18 cellular contexts compared by ENCODE assay signal in the genomic region with DNA sequence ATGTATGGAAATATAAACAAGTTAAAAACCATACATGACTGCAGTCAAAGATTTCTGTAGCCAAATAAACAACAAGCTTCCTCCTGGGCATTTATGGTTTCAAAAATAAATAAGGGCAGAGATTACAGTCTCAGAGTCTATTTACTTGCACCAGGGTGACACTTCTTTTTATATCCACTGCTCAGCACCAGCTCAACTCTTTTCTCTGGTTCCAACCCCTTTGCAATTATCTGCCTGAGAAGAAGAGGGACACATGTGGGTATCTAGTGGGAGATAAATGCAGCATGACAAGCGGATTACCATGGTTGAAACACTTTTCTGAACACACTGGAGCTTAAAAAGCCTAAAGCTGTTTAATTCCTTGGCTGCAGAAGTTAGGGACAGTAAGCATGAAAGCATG.
DNase-seq lines count a peak whose midpoint lies in the region; ATAC-seq and TF ChIP-seq lines count a peak whose summit lies in the region.
"Had no signal": no experiment of that assay in that cellular context is flagged by ENCODE, and none has a peak within 500 bp of the region (broad histone marks: within the 10 kb centered on the region; RNA-seq: fewer than 3 reads in every experiment).

No MANE protein-coding gene starts in this region.

- no peak overlapping the region for H3K4me3 Mint-ChIP-seq in effector memory CD8-positive, alpha-beta T cell
- H3K4me3 Mint-ChIP-seq: CD4-positive, CD25-positive, alpha-beta regulatory T cell had no signal

- H3K4me2 ChIP-seq in OCI-LY7 (ENCODE audit: low read length) = no peak overlapping the region

- no peaks in the 10 kb centered on the region for H3K36me3 Mint-ChIP-seq in effector memory CD8-positive, alpha-beta T cell (ENCODE audit: insufficient read depth)
- H3K36me3 Mint-ChIP-seq: CD4-positive, CD25-positive, alpha-beta regulatory T cell had no signal

- POLR2A ChIA-PET in OCI-LY7 (lab: Charles Lee) = no interaction called here

- H3K27me3 Mint-ChIP-seq in effector memory CD8-positive, alpha-beta T cell = no peaks in the 10 kb centered on the region
- H3K27me3 Mint-ChIP-seq: CD4-positive, CD25-positive, alpha-beta regulatory T cell had no signal

- BruUV-seq in OCI-LY7 (replicated peaks; lab: Mats Ljungman, UMichigan) = no TSS peak

- CTCF ChIA-PET in OCI-LY7 (lab: Charles Lee; ENCODE audit: unreplicated experiment) = no interaction called here

- ATAC-seq in left cardiac atrium (peak; percentile 64 to 82), aorta (ENCODE audit: low FRiP score) (no peak)
- no peak for ATAC-seq in effector memory CD8-positive, alpha-beta T cell (replicated peaks)
- ATAC-seq: K562 had no signal

- H3K4me1 Mint-ChIP-seq in effector memory CD8-positive, alpha-beta T cell (ENCODE audit: low read depth in 2 of 2) = no peaks in the 10 kb centered on the region
- H3K4me1 Mint-ChIP-seq: CD4-positive, CD25-positive, alpha-beta regulatory T cell had no signal

- H3K9me3 ChIP-seq in aorta (ENCODE audit: control insufficient read depth, low read length) (no peaks in the 10 kb centered on the region), OCI-LY7 (ENCODE audit: low read length) (no peaks in the 10 kb centered on the region)

- peaks cover 1 to 14% of the 10 kb centered on the region in 2 donors for H3K9me3 Mint-ChIP-seq in effector memory CD8-positive, alpha-beta T cell

- intact Hi-C loops in left cardiac atrium (cut with DNase I) (no loop called here), aorta (cut with DNase I) (no loop called here), OCI-LY7 (cut with micrococcal nuclease; ENCODE audit: unreplicated experiment) (no loop called here)

- no peak overlapping the region for H3K27ac Mint-ChIP-seq in effector memory CD8-positive, alpha-beta T cell
- H3K27ac Mint-ChIP-seq: CD4-positive, CD25-positive, alpha-beta regulatory T cell had no signal

- no peaks in the 10 kb centered on the region for H4K20me1 ChIP-seq in OCI-LY7 (ENCODE audit: insufficient read depth, low read length)

- H3K27me3 ChIP-seq in aorta (ENCODE audit: control insufficient read depth in 1 of 2, insufficient read depth in 2 of 2, low read length in 1 of 2) = no peaks in the 10 kb centered on the region

- H3K9me2 ChIP-seq in OCI-LY7 (ENCODE audit: insufficient read depth, low read length) = no peaks in the 10 kb centered on the region

- WGBS in aorta, 2 donors = 80 to 85% methylated on average over 1 of the region's 1 CpG

- H3K79me2 ChIP-seq in OCI-LY7 (ENCODE audit: insufficient read depth, low read depth, low read length) = no peaks in the 10 kb centered on the region

- H3K4me3 ChIP-seq in aorta (ENCODE audit: low read length in 2 of 2) = no peak overlapping the region
- H3K4me3 ChIP-seq in OCI-LY7 (ENCODE audit: low read depth, low read length, poor library complexity, severe bottlenecking) = no peak overlapping the region
- H3K4me3 ChIP-seq: K562 had no signal

- TF ChIP-seq CTCF in OCI-LY7 (conservative IDR thresholded peaks at IDR 0.05; ENCODE audit: low read length) = no peak

- H3K36me3 ChIP-seq in aorta (ENCODE audit: control insufficient read depth in 1 of 2, insufficient read depth in 2 of 2, low read length in 1 of 2) (peaks cover 1 to 6% of the 10 kb centered on the region in 2 donors), OCI-LY7 (ENCODE audit: insufficient read depth, low read length) (no peaks in the 10 kb centered on the region)

- H3K4me1 ChIP-seq in aorta (ENCODE audit: control insufficient read depth in 1 of 2, insufficient read depth in 2 of 2, low read length in 2 of 2) (no peaks in the 10 kb centered on the region), OCI-LY7 (ENCODE audit: insufficient read depth, low read length, poor library complexity, severe bottlenecking) (no peaks in the 10 kb centered on the region)

- H3K27ac ChIP-seq in aorta (ENCODE audit: low read depth in 1 of 2, low read length in 2 of 2) (no peak overlapping the region), OCI-LY7 (ENCODE audit: low read depth, low read length, poor library complexity, severe bottlenecking) (no peak overlapping the region)

- no peak overlapping the region for H2AFZ ChIP-seq in OCI-LY7 (ENCODE audit: low read length)

- DNase-seq in H4 (ENCODE audit: low spot score) = peak; percentile 3
- peak; percentile 18 for DNase-seq in NCI-H69 (lab: John Stamatoyannopoulos, UW)
- DNase-seq in left cardiac atrium = no peak
- DNase-seq in retina = peak; percentile 74
- DNase-seq in effector memory CD8-positive, alpha-beta T cell = no peak
- DNase-seq in aorta = no peak
- no peak for DNase-seq in OCI-LY7 (ENCODE audit: low spot score)
- DNase-seq: CD4-positive, CD25-positive, alpha-beta regulatory T cell; DMS 273 treated with DMSO at 0.1 percent for 48 hours; DMS79 treated with DMSO at 0.1 percent for 48 hours; H7; NCI-H1092; NCI-H1436; NCI-H1930; NCI-H226; NCI-H510A treated with DMSO at 0.1 percent for 48 hours; SHP77 had no signal

Comparison
In these comparisons a context has a peak if more than half of its experiments do, and no peak if none do; other contexts are left out.
1. DNase-seq: peak in H4 (single experiment), NCI-H69 (single experiment) and retina (single experiment); none in left cardiac atrium (single experiment), effector memory CD8-positive, alpha-beta T cell (0 of 3), aorta (0 of 2) and OCI-LY7 (single experiment).
2. ATAC-seq: peak in left cardiac atrium (2 of 2); none in effector memory CD8-positive, alpha-beta T cell (single experiment) and aorta (single experiment).